9 cellular contexts compared by ENCODE assay signal in genomic region chr11:18722293-18722637, GRCh38. TPM values are rescaled to one million over a fixed set of nuclear protein-coding genes. Genes with fewer than 3 reads are reported as not detected.
DNase-seq lines count a peak whose midpoint lies in the region; ATAC-seq, FAIRE-seq and TF ChIP-seq lines count a peak whose summit lies in the region.
"Had no signal": no experiment of that assay in that cellular context is flagged by ENCODE, and none has a peak within 500 bp of the region (broad histone marks: within the 10 kb centered on the region; RNA-seq: fewer than 3 reads in every experiment).

No MANE protein-coding gene starts in this region.

- CTCF ChIA-PET in H1 (lab: Charles Lee; ENCODE audit: partially characterized antibody), result interaction anchor here (0.6 to 11.9 kb wide), 46 partner anchors 8 to 1902 kb away, joined by 3 to 225 read pairs (median 5); partner anchors contain the start of genes GTF2H1, HPS5, LDHA and MISFA

- no peak for TF ChIP-seq CTCF in H1 (IDR thresholded peaks at IDR 0.05; ENCODE audit: control extremely low read depth in 1 of 3, insufficient read depth in 1 of 3, low read depth in 1 of 3, low read length in 3 of 3)

- H3K14ac ChIP-seq in H1 (ENCODE audit: insufficient read length), result no peak overlapping the region

- POLR2A ChIA-PET in H1 (lab: Charles Lee; ENCODE audit: partially characterized antibody), result interaction anchor here (0.7 to 2.6 kb wide), 3 partner anchors 16 to 196 kb away, joined by 6 to 10 read pairs (median 6); partner anchors contain the start of genes TMEM86A and TSG101

- H3K4me2 ChIP-seq in H1 (ENCODE audit: insufficient read depth in 1 of 2, low read depth in 2 of 2, low read length in 2 of 2), result peak overlapping the region; percentile 78 to 100; a peak in 3 of 4 replicates

- no peaks in the 10 kb centered on the region for H3K79me2 ChIP-seq in H1 (ENCODE audit: control insufficient read depth in 1 of 2, insufficient read depth in 2 of 2, low read length in 2 of 2)

- WGBS in H1 (ENCODE audit: extremely low coverage in 1 of 2, insufficient coverage in 1 of 2, insufficient read length in 1 of 2, insufficient replicate concordance in 2 of 2, low coverage in 1 of 2, low lambda C conversion rate in 2 of 2, missing lambda C conversion rate in 1 of 2), 2 experiments, result 64% methylated on average over 1 of the region's 1 CpG; no CpG with 5 or more reads in 1 of the 2 experiments

- H3K27me3 ChIP-seq in H1 (replicated peaks in 1 of 4; ENCODE audit: control insufficient read depth in 3 of 4, extremely low read depth in 1 of 4, insufficient read depth in 3 of 4, low read length in 3 of 4), result peaks cover 0 to 9% (median 2%) of the 10 kb centered on the region in 4 experiments; a peak in 2 of 7 replicates

- ATAC-seq in activated T-cell treated with anti-CD3 and anti-CD28 coated beads, Interleukin-2, amount 50 U/mL, for 72 hours (replicated peaks in 1 of 2), result no peak
- no peak for ATAC-seq in activated T-cell treated with anti-CD3 and anti-CD28 coated beads, Interleukin-2, amount 50 U/mL, for 4 hours
- ATAC-seq in HG03571 (IDR thresholded peaks at IDR 0.05; ENCODE audit: unreplicated experiment), result peak; percentile 13
- peak; percentile 5 to 7 for ATAC-seq in stimulated activated naive B cell treated with anti-CD40 and anti-IgM and Interleukin-4, amounts not matched to agents 10 μg/mL and 1 μg/mL and 100 μg/mL, for 72 hours (replicated peaks)

- FAIRE-seq in H1 (lab: Jason Lieb, UNC), result peak; percentile 48

- H3K18ac ChIP-seq in H1 (ENCODE audit: extremely low read depth, low read length), result no peak overlapping the region; the same call in 1 of the 2 replicates

- H3K56ac ChIP-seq in H1 (replicated peaks; ENCODE audit: insufficient read length, low read depth, low read length), result no peak overlapping the region

- TF ChIP-seq POLR2A in H1 (IDR thresholded peaks at IDR 0.05; ENCODE audit: control extremely low read depth in 1 of 2, low read depth in 2 of 2, low read length in 2 of 2), result no peak

- no peak overlapping the region for H2BK15ac ChIP-seq in H1 (ENCODE audit: low read length)

- no peak overlapping the region for H4K91ac ChIP-seq in H1 (replicated peaks; ENCODE audit: insufficient read length, low read length)

- no peaks in the 10 kb centered on the region for H4K20me1 ChIP-seq in H1 (replicated peaks in 1 of 2; ENCODE audit: control insufficient read depth in 1 of 2, insufficient read depth in 2 of 2, low read length in 2 of 2)

- no peak for TF ChIP-seq EP300 in H1 (IDR thresholded peaks at IDR 0.05; ENCODE audit: borderline replicate concordance in 1 of 2, low read depth in 2 of 2, low read length in 2 of 2)

- peaks cover 13% of the 10 kb centered on the region for H3K23me2 ChIP-seq in H1 (ENCODE audit: low read depth, low read length)

- H2BK120ac ChIP-seq in H1 (replicated peaks; ENCODE audit: low read depth, low read length), result no peak overlapping the region

- no peak overlapping the region for H3K23ac ChIP-seq in H1 (ENCODE audit: insufficient read length)

- no peak overlapping the region for H3K9ac ChIP-seq in H1 (replicated peaks in 1 of 4; ENCODE audit: extremely low read depth in 1 of 4, low read depth in 3 of 4, low read length in 3 of 4)

- no peak overlapping the region for H3K27ac Mint-ChIP-seq in activated T-cell treated with anti-CD3 and anti-CD28 coated beads, Interleukin-2, amount 50 U/mL, for 72 hours
- no peak overlapping the region for H3K27ac Mint-ChIP-seq in stimulated activated naive B cell treated with anti-CD40 and anti-IgM and Interleukin-4, amounts not matched to agents 10 μg/mL and 1 μg/mL and 100 μg/mL, for 72 hours

- H4K5ac ChIP-seq in H1 (ENCODE audit: insufficient read length, low read depth, low read length), result no peak overlapping the region

- no peak overlapping the region for H2BK12ac ChIP-seq in H1 (ENCODE audit: low read depth, low read length)

- no peaks in the 10 kb centered on the region for H3K79me1 ChIP-seq in H1 (ENCODE audit: low read depth, low read length)

- no peaks in the 10 kb centered on the region for H3K9me3 ChIP-seq in H1 (ENCODE audit: insufficient read depth in 2 of 2, low read depth in 1 of 2, low read length in 1 of 2)

- H3K36me3 Mint-ChIP-seq in activated T-cell treated with anti-CD3 and anti-CD28 coated beads, Interleukin-2, amount 50 U/mL, for 72 hours (ENCODE audit: insufficient read depth in 2 of 2), result no peaks in the 10 kb centered on the region
- H3K36me3 Mint-ChIP-seq in activated T-cell treated with anti-CD3 and anti-CD28 coated beads, Interleukin-2, amount 50 U/mL, for 4 hours (ENCODE audit: insufficient read depth), result no peaks in the 10 kb centered on the region
- no peaks in the 10 kb centered on the region for H3K36me3 Mint-ChIP-seq in stimulated activated naive B cell treated with anti-CD40 and anti-IgM and Interleukin-4, amounts not matched to agents 10 μg/mL and 1 μg/mL and 100 μg/mL, for 72 hours

- no peak for DNase-seq in activated T-cell treated with anti-CD3 and anti-CD28 coated beads, Interleukin-2, amount 50 U/mL, for 72 hours
- DNase-seq in activated T-cell treated with anti-CD3 and anti-CD28 coated beads, Interleukin-2, amount 50 U/mL, for 4 hours, result no peak
- DNase-seq in H1 (ENCODE audit: low read depth in 1 of 2, low spot score in 2 of 2), result no peak
- DNase-seq in stimulated activated naive B cell treated with anti-CD40 and anti-IgM and Interleukin-4, amounts not matched to agents 10 μg/mL and 1 μg/mL and 100 μg/mL, for 72 hours, result no peak
- DNase-seq in HK-2 (ENCODE audit: unreplicated experiment), result no peak
- DNase-seq in GM19238 (ENCODE audit: insufficient read length, low spot score), result no peak
- no peak for DNase-seq in globus pallidus (ENCODE audit: low spot score)

- TF ChIP-seq RAD21 in H1 (IDR thresholded peaks at IDR 0.05 in 1 of 2, conservative IDR thresholded peaks at IDR 0.05 in 1 of 2; ENCODE audit: low read depth in 2 of 2, low read length in 2 of 2), result no peak

- no peak overlapping the region for H3K4ac ChIP-seq in H1 (replicated peaks; ENCODE audit: insufficient read length, low read depth, low read length)

- no peak overlapping the region for H2AK5ac ChIP-seq in H1 (ENCODE audit: low read depth, low read length)

- H2BK20ac ChIP-seq in H1 (ENCODE audit: low read length), result no peak overlapping the region

- H3K27me3 Mint-ChIP-seq in activated T-cell treated with anti-CD3 and anti-CD28 coated beads, Interleukin-2, amount 50 U/mL, for 72 hours (ENCODE audit: low read depth), result no peaks in the 10 kb centered on the region
- peaks cover 2% of the 10 kb centered on the region for H3K27me3 Mint-ChIP-seq in activated T-cell treated with anti-CD3 and anti-CD28 coated beads, Interleukin-2, amount 50 U/mL, for 4 hours (ENCODE audit: low read depth)
- no peaks in the 10 kb centered on the region for H3K27me3 Mint-ChIP-seq in stimulated activated naive B cell treated with anti-CD40 and anti-IgM and Interleukin-4, amounts not matched to agents 10 μg/mL and 1 μg/mL and 100 μg/mL, for 72 hours

- peak overlapping the region; percentile 92 to 94 for H3K4me3 Mint-ChIP-seq in activated T-cell treated with anti-CD3 and anti-CD28 coated beads, Interleukin-2, amount 50 U/mL, for 72 hours
- no peak overlapping the region for H3K4me3 Mint-ChIP-seq in activated T-cell treated with anti-CD3 and anti-CD28 coated beads, Interleukin-2, amount 50 U/mL, for 4 hours
- H3K4me3 Mint-ChIP-seq in stimulated activated naive B cell treated with anti-CD40 and anti-IgM and Interleukin-4, amounts not matched to agents 10 μg/mL and 1 μg/mL and 100 μg/mL, for 72 hours, result peak overlapping the region in 1 of 2 donors; percentile 90

- H3K27ac ChIP-seq in H1 (ENCODE audit: low read depth, low read length), result no peak overlapping the region
- H3K27ac ChIP-seq: HL-60 had no signal

- peaks cover 16% of the 10 kb centered on the region for H3K4me1 Mint-ChIP-seq in activated T-cell treated with anti-CD3 and anti-CD28 coated beads, Interleukin-2, amount 50 U/mL, for 72 hours (ENCODE audit: low read depth)
- H3K4me1 Mint-ChIP-seq in activated T-cell treated with anti-CD3 and anti-CD28 coated beads, Interleukin-2, amount 50 U/mL, for 4 hours (ENCODE audit: low read depth), result peaks cover 7% of the 10 kb centered on the region
- peaks cover 1 to 21% of the 10 kb centered on the region in 2 donors for H3K4me1 Mint-ChIP-seq in stimulated activated naive B cell treated with anti-CD40 and anti-IgM and Interleukin-4, amounts not matched to agents 10 μg/mL and 1 μg/mL and 100 μg/mL, for 72 hours

- no peaks in the 10 kb centered on the region for H3K36me3 ChIP-seq in H1 (ENCODE audit: control insufficient read depth in 2 of 4, insufficient read depth in 4 of 4, low read length in 3 of 4)

- H2AFZ ChIP-seq in H1 (ENCODE audit: low read length), result no peak overlapping the region

- no peak overlapping the region for H2BK5ac ChIP-seq in H1 (ENCODE audit: low read depth, low read length)

- H3K9me3 Mint-ChIP-seq in activated T-cell treated with anti-CD3 and anti-CD28 coated beads, Interleukin-2, amount 50 U/mL, for 72 hours, result no peaks in the 10 kb centered on the region
- H3K9me3 Mint-ChIP-seq in activated T-cell treated with anti-CD3 and anti-CD28 coated beads, Interleukin-2, amount 50 U/mL, for 4 hours, result no peaks in the 10 kb centered on the region
- no peaks in the 10 kb centered on the region for H3K9me3 Mint-ChIP-seq in stimulated activated naive B cell treated with anti-CD40 and anti-IgM and Interleukin-4, amounts not matched to agents 10 μg/mL and 1 μg/mL and 100 μg/mL, for 72 hours

- H3K4me1 ChIP-seq in H1 (replicated peaks in 1 of 4; ENCODE audit: control insufficient read depth in 3 of 4, insufficient read depth in 4 of 4, low read length in 3 of 4), result peaks cover 0 to 17% (median 12%) of the 10 kb centered on the region in 4 experiments; a peak in 5 of 7 replicates

- peak overlapping the region in 2 of 4 experiments; percentile 78 to 86; a peak in 2 of 8 replicates for H3K4me3 ChIP-seq in H1 (ENCODE audit: extremely low read depth in 1 of 4, insufficient read depth in 2 of 4, low read depth in 3 of 4, low read length in 4 of 4)

- H4K8ac ChIP-seq in H1 (ENCODE audit: extremely low read depth, insufficient read depth, low read length), result no peak overlapping the region

RNA-seq across cellular contexts. Expression of gene IGSF22, which starts 3.7 kb away (rescaled TPM):
- total RNA-seq in activated T-cell treated with anti-CD3 and anti-CD28 coated beads, Interleukin-2, amount 50 U/mL, for 72 hours, result under 1 TPM; 0.34 to 0.39 TPM
- total RNA-seq in activated T-cell treated with anti-CD3 and anti-CD28 coated beads, Interleukin-2, amount 50 U/mL, for 4 hours, result under 1 TPM; 0.16 to 0.60 (median 0.53) TPM
- total RNA-seq in H1 (2021; fragmentation: NEBNext Ultra II Directional; extraction: Animal tissue kit (Norgen Biotek cat#: 25700)), result not detected in 2 replicates
- 0.06 and 0.14 TPM in 2 replicates for polyA plus RNA-seq in H1 (2011; rRNA removed)
- 0.09 TPM for polyA plus RNA-seq in H1 (2011; cell fraction: cytosol; rRNA removed)
- 0.24 TPM for polyA plus RNA-seq in H1 (2011; cell fraction: nucleus; rRNA removed)
- polyA plus RNA-seq in H1 (2012, experiment 1 of 2), result 0.05 to 0.61 TPM (median 0.11 TPM) in 3 of 4 replicates, not detected in the other
- 0.34 TPM for polyA plus RNA-seq in H1 (2012, experiment 2 of 2)
- polyA plus RNA-seq in H1 (2013, experiment 1 of 2), result 0.04 TPM
- polyA plus RNA-seq in H1 (2013, experiment 2 of 2), result 0.02 TPM
- 0.03 and 0.07 TPM in 2 replicates for polyA minus RNA-seq in H1 (2011; rRNA and poly(A)+ RNA removed)
- polyA minus RNA-seq in H1 (2011; cell fraction: cytosol; rRNA and poly(A)+ RNA removed), result not detected
- 1.1 TPM for polyA minus RNA-seq in H1 (2011; cell fraction: nucleus; rRNA and poly(A)+ RNA removed)

RNA-seq across cellular contexts. Expression of gene TMEM86A, which starts 23.7 kb away (rescaled TPM):
- total RNA-seq in activated T-cell treated with anti-CD3 and anti-CD28 coated beads, Interleukin-2, amount 50 U/mL, for 72 hours, result 1 to 10 TPM; 1.0 to 1.8 TPM
- total RNA-seq in activated T-cell treated with anti-CD3 and anti-CD28 coated beads, Interleukin-2, amount 50 U/mL, for 4 hours, result under 1 TPM; 0.13 to 0.38 (median 0.18) TPM
- 1.7 and 2.0 TPM in 2 replicates for total RNA-seq in H1 (2021; fragmentation: NEBNext Ultra II Directional; extraction: Animal tissue kit (Norgen Biotek cat#: 25700))
- polyA plus RNA-seq in H1 (2011; rRNA removed), result 1.5 and 2.4 TPM in 2 replicates
- 2.1 TPM for polyA plus RNA-seq in H1 (2011; cell fraction: cytosol; rRNA removed)
- polyA plus RNA-seq in H1 (2011; cell fraction: nucleus; rRNA removed), result 5.1 TPM
- polyA plus RNA-seq in H1 (2012, experiment 1 of 2), result 1.4 to 2.6 TPM (median 1.7 TPM) in 4 replicates
- 1.8 TPM for polyA plus RNA-seq in H1 (2012, experiment 2 of 2)
- polyA plus RNA-seq in H1 (2013, experiment 1 of 2), result 1.4 TPM
- 1.6 TPM for polyA plus RNA-seq in H1 (2013, experiment 2 of 2)
- 1.8 and 4.3 TPM in 2 replicates for polyA minus RNA-seq in H1 (2011; rRNA and poly(A)+ RNA removed)
- polyA minus RNA-seq in H1 (2011; cell fraction: cytosol; rRNA and poly(A)+ RNA removed), result 1.0 TPM
- polyA minus RNA-seq in H1 (2011; cell fraction: nucleus; rRNA and poly(A)+ RNA removed), result 7.3 TPM

Comparison
In these comparisons a context has a peak if more than half of its experiments do, and no peak if none do; other contexts are left out.
1. ATAC-seq: peak in HG03571 (single experiment) and stimulated activated naive B cell treated with anti-CD40 and anti-IgM and Interleukin-4, amounts not matched to agents 10 μg/mL and 1 μg/mL and 100 μg/mL, for 72 hours (2 of 2); none in activated T-cell treated with anti-CD3 and anti-CD28 coated beads, Interleukin-2, amount 50 U/mL, for 72 hours (0 of 2) and activated T-cell treated with anti-CD3 and anti-CD28 coated beads, Interleukin-2, amount 50 U/mL, for 4 hours (0 of 2).